In the genomic region with DNA sequence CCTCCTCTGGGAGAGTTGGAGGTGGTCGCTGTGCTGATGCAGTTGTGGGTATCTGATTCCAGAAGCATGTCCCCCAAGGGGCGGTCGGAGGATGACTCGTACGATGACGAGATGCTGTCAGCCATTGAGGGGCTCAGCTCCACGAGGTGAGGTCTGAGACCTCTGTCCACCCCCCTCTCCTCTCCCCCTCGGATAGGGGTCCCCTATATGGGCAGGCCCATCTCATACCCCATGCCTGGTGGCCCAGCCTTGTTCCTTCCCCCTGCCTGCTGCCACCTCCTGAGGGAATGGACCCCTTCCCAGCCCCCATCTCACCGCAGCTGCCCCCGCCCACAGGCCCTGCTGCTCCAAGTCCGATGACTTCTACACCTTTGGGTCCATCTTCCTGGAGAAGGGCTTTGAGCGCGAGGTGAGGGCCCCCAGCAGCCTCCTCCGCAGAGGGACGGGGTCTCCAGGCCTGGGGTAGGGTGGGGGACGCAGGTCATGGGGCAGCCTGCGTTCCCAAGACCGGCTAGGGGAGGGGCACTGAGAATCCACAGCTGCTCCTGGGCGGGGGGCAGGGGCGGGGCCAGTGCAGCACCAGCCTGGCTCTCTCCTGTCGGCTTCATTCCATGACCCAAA, we compare ENCODE assay signal across 1 cellular context.
TF ChIP-seq lines count a peak whose summit lies in the region.

No MANE protein-coding gene starts in this region.

TF ChIP-seq in H1, 55 proteins besides CTCF, POLR2A, EP300 and RAD21:
- no peak for TF ChIP-seq CBX8 (IDR thresholded peaks at IDR 0.05; ENCODE audit: borderline replicate concordance, low read depth, low read length)
- no peak for TF ChIP-seq CTBP2 (IDR thresholded peaks at IDR 0.05; ENCODE audit: borderline replicate concordance, insufficient read depth, insufficient read length, low read length)
- no peak for TF ChIP-seq TEAD4 (IDR thresholded peaks at IDR 0.05; ENCODE audit: low read depth, low read length)
- TF ChIP-seq, protein P1, sequence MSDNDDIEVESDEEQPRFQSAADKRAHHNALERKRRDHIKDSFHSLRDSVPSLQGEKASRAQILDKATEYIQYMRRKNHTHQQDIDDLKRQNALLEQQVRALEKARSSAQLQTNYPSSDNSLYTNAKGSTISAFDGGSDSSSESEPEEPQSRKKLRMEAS (IDR thresholded peaks at IDR 0.05), result no peak
- no peak for TF ChIP-seq EGR1 (IDR thresholded peaks at IDR 0.05; ENCODE audit: borderline replicate concordance, low read depth, low read length)
- no peak for TF ChIP-seq TBP (IDR thresholded peaks at IDR 0.05; ENCODE audit: low read depth, low read length)
- no peak for TF ChIP-seq CREB1 (IDR thresholded peaks at IDR 0.05)
- TF ChIP-seq CHD1 (IDR thresholded peaks at IDR 0.05; ENCODE audit: low read depth, low read length), result no peak
- no peak for TF ChIP-seq SP2 (IDR thresholded peaks at IDR 0.05; ENCODE audit: low read length)
- no peak for TF ChIP-seq SIN3A (conservative IDR thresholded peaks at IDR 0.05 in 1 of 2, IDR thresholded peaks at IDR 0.05 in 1 of 2; ENCODE audit: low read depth in 1 of 2, low read length in 2 of 2)
- TF ChIP-seq SUZ12 (IDR thresholded peaks at IDR 0.05; ENCODE audit: low read length), result no peak
TF ChIP-seq in H1: peak in this region for 0.
